9 cellular contexts compared by ENCODE assay signal in the genomic region with DNA sequence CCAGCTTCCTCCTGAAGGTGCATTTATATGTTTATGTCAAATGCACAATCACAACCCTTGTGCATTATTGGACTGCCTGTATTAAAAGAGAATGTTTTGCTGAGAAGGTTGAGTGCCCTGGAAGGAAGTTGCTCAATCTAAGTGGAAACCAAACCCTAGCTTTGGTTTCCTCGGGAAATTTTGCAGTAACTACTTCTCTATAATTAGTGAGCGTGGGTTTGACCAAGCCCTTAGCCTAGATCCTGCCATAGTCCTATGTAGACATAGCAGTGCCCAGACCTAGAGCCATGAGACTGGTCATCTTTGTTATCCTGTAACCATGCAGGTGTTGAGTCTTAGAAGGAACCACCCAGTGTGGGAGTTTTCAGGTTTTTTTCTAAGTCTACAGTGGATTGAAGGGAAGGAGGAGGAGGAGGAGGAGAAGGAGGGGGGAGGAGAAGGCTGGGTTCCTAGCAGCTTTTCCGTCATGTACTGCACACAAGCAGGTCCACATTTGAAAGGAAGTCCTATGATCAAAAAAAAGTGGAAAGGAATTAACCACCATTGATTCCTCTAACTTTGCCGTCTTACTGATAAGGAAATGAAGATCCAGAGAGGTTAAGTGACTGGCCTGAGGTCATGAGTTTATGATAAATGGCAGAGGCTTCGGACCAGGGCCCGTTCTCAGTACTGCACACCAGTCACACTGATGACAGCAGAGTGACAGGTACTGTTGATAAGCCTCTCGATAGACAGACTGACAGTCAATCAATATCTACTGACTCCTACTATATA.
A peak's percentile ranks its signal among the peaks of the same experiment; 100 is the strongest.
DNase-seq lines count a peak whose midpoint lies in the region; ATAC-seq, FAIRE-seq and TF ChIP-seq lines count a peak whose summit lies in the region.
"Had no signal": no experiment of that assay in that cellular context is flagged by ENCODE, and none has a peak within 500 bp of the region (broad histone marks: within the 10 kb centered on the region; RNA-seq: fewer than 3 reads in every experiment).

No MANE protein-coding gene starts in this region.

- ATAC-seq in HG03457 (IDR thresholded peaks at IDR 0.05; ENCODE audit: unreplicated experiment) (peak; percentile 51), omental fat pad (ENCODE audit: low FRiP score) (peak; percentile 12)

- BruUV-seq in MCF 10A (replicated peaks; lab: Mats Ljungman, UMichigan) = no TSS peak

- H3K27ac Mint-ChIP-seq in activated naive CD8-positive, alpha-beta T cell treated with anti-CD3 and anti-CD28 coated beads for 36 hours = peak overlapping the region; percentile 71
- H3K27ac Mint-ChIP-seq in MCF 10A (ENCODE audit: low read depth, unreplicated experiment) = no peak overlapping the region
- no peak overlapping the region for H3K27ac Mint-ChIP-seq in activated naive CD4-positive, alpha-beta T cell treated with anti-CD3 and anti-CD28 coated beads for 36 hours

- CTCF ChIA-PET in MCF 10A (lab: Yijun Ruan, JAX) = interaction anchor here (0.6 to 10.1 kb wide), 10 partner anchors 8 to 833 kb away, joined by 3 to 98 read pairs (median 7); no protein-coding TSS in a partner anchor
- CTCF ChIA-PET in activated naive CD4-positive, alpha-beta T cell treated with anti-CD3 and anti-CD28 coated beads for 36 hours (lab: Charles Lee) = interaction anchor here (0.6 to 3.6 kb wide), 2 partner anchors 12 to 33 kb away, joined by 3 to 11 read pairs; no protein-coding TSS in a partner anchor

- DNase-seq in GM19239 (ENCODE audit: insufficient read length, low spot score) (no peak), omental fat pad (ENCODE audit: low spot score) (no peak), MCF 10A (ENCODE audit: unreplicated experiment) (no peak), NCI-H526 treated with DMSO at 0.1 percent for 48 hours (lab: John Stamatoyannopoulos, UW) (no peak), AG08395 (ENCODE audit: low spot score) (no peak)
- no peak for DNase-seq in activated naive CD8-positive, alpha-beta T cell treated with anti-CD3 and anti-CD28 coated beads for 36 hours
- DNase-seq in activated naive CD4-positive, alpha-beta T cell treated with anti-CD3 and anti-CD28 coated beads for 36 hours = no peak
- DNase-seq: amniotic stem cell had no signal

- H3K36me3 Mint-ChIP-seq in activated naive CD8-positive, alpha-beta T cell treated with anti-CD3 and anti-CD28 coated beads for 36 hours = peaks cover 5% of the 10 kb centered on the region
- H3K36me3 Mint-ChIP-seq in MCF 10A (ENCODE audit: insufficient read depth, unreplicated experiment) = no peaks in the 10 kb centered on the region
- no peaks in the 10 kb centered on the region for H3K36me3 Mint-ChIP-seq in activated naive CD4-positive, alpha-beta T cell treated with anti-CD3 and anti-CD28 coated beads for 36 hours (ENCODE audit: low read depth)

- POLR2A ChIA-PET in MCF 10A (lab: Yijun Ruan, JAX) = interaction anchor here (1.2 to 5.9 kb wide), 6 partner anchors 7 to 74 kb away, joined by 3 to 81 read pairs (median 10); partner anchors contain the start of gene LYST

- no peak for TF ChIP-seq CTCF in omental fat pad (IDR thresholded peaks at IDR 0.05)
- no peak for TF ChIP-seq CTCF in MCF 10A (IDR thresholded peaks at IDR 0.05; ENCODE audit: unreplicated experiment)

- H3K4me1 Mint-ChIP-seq in activated naive CD8-positive, alpha-beta T cell treated with anti-CD3 and anti-CD28 coated beads for 36 hours = peaks cover 28% of the 10 kb centered on the region
- peaks cover 44% of the 10 kb centered on the region for H3K4me1 Mint-ChIP-seq in MCF 10A (ENCODE audit: insufficient read depth, unreplicated experiment)
- peaks cover 25% of the 10 kb centered on the region for H3K4me1 Mint-ChIP-seq in activated naive CD4-positive, alpha-beta T cell treated with anti-CD3 and anti-CD28 coated beads for 36 hours (ENCODE audit: low read depth)

- no peaks in the 10 kb centered on the region for H3K9me3 Mint-ChIP-seq in activated naive CD8-positive, alpha-beta T cell treated with anti-CD3 and anti-CD28 coated beads for 36 hours
- H3K9me3 Mint-ChIP-seq in MCF 10A (ENCODE audit: unreplicated experiment) = no peaks in the 10 kb centered on the region
- no peaks in the 10 kb centered on the region for H3K9me3 Mint-ChIP-seq in activated naive CD4-positive, alpha-beta T cell treated with anti-CD3 and anti-CD28 coated beads for 36 hours

- no peak overlapping the region for H3K4me3 Mint-ChIP-seq in activated naive CD8-positive, alpha-beta T cell treated with anti-CD3 and anti-CD28 coated beads for 36 hours
- H3K4me3 Mint-ChIP-seq in MCF 10A (ENCODE audit: unreplicated experiment) = no peak overlapping the region
- H3K4me3 Mint-ChIP-seq in activated naive CD4-positive, alpha-beta T cell treated with anti-CD3 and anti-CD28 coated beads for 36 hours = no peak overlapping the region

- H3K27me3 Mint-ChIP-seq in activated naive CD8-positive, alpha-beta T cell treated with anti-CD3 and anti-CD28 coated beads for 36 hours = no peaks in the 10 kb centered on the region
- H3K27me3 Mint-ChIP-seq in MCF 10A (ENCODE audit: insufficient read depth, unreplicated experiment) = no peaks in the 10 kb centered on the region
- no peaks in the 10 kb centered on the region for H3K27me3 Mint-ChIP-seq in activated naive CD4-positive, alpha-beta T cell treated with anti-CD3 and anti-CD28 coated beads for 36 hours (ENCODE audit: low read depth)

- FAIRE-seq in GM19239 (lab: Jason Lieb, UNC) = peak; percentile 91

- intact Hi-C loops in MCF 10A (cut with micrococcal nuclease) = no loop called here
- intact Hi-C loops in activated naive CD4-positive, alpha-beta T cell treated with anti-CD3 and anti-CD28 coated beads for 36 hours (cut with micrococcal nuclease) = no loop called here
